Comparison of ENCODE assay signal across 10 cellular contexts in genomic region chr1:173866462-173866861, GRCh38. TPM values are rescaled to one million over a fixed set of nuclear protein-coding genes. Genes with fewer than 3 reads are reported as not detected.
A peak's percentile ranks its signal among the peaks of the same experiment; 100 is the strongest.
DNase-seq lines count a peak whose midpoint lies in the region; ATAC-seq lines count a peak whose summit lies in the region.
"Had no signal": no experiment of that assay in that cellular context is flagged by ENCODE, and none has a peak within 500 bp of the region (broad histone marks: within the 10 kb centered on the region; RNA-seq: fewer than 3 reads in every experiment).

No MANE protein-coding gene starts in this region.

- H3K4me3 Mint-ChIP-seq in activated CD8-positive, alpha-beta memory T cell treated with anti-CD3 and anti-CD28 coated beads, Interleukin-2, amount 10 ng/mL, durations not matched to agents 7 days and 5 days, result peak overlapping the region; percentile 89
- H3K4me3 Mint-ChIP-seq in activated CD4-positive, alpha-beta memory T cell treated with anti-CD3 and anti-CD28 coated beads, Interleukin-2, amount 10 ng/mL, durations not matched to agents 7 days and 5 days, result peak overlapping the region; percentile 92

- H3K27me3 Mint-ChIP-seq in activated CD8-positive, alpha-beta memory T cell treated with anti-CD3 and anti-CD28 coated beads, Interleukin-2, amount 10 ng/mL, durations not matched to agents 7 days and 5 days, result no peaks in the 10 kb centered on the region
- no peaks in the 10 kb centered on the region for H3K27me3 Mint-ChIP-seq in activated CD4-positive, alpha-beta memory T cell treated with anti-CD3 and anti-CD28 coated beads, Interleukin-2, amount 10 ng/mL, durations not matched to agents 7 days and 5 days

- H3K9ac ChIP-seq in iPS-15b (ENCODE audit: low read depth, low read length), result peak overlapping the region; percentile 99
- H3K9ac ChIP-seq in stomach smooth muscle (ENCODE audit: low read length in 2 of 2), result no peak overlapping the region

- peak overlapping the region; percentile 99 for H3K4me3 ChIP-seq in iPS-15b (ENCODE audit: low read depth, low read length)
- peak overlapping the region; percentile 92 to 99 for H3K4me3 ChIP-seq in stomach smooth muscle (ENCODE audit: low read length in 2 of 2)

- H3K9me3 ChIP-seq in iPS-15b (ENCODE audit: control insufficient read depth, insufficient read depth, low read length) (no peaks in the 10 kb centered on the region), stomach smooth muscle (ENCODE audit: control insufficient read depth in 2 of 2, low read length in 2 of 2) (no peaks in the 10 kb centered on the region)

- POLR2A ChIA-PET in activated CD4-positive, alpha-beta memory T cell treated with anti-CD3 and anti-CD28 coated beads, Interleukin-2, amount 10 ng/mL, durations not matched to agents 7 days and 5 days (lab: Charles Lee), result interaction anchor here (0.7 to 6.1 kb wide), 7 partner anchors 15 to 1134 kb away, joined by 3 to 139 read pairs (median 11); partner anchors contain the start of genes CENPL, DARS2 and KLHL20

- CTCF ChIA-PET in activated CD8-positive, alpha-beta memory T cell treated with anti-CD3 and anti-CD28 coated beads, Interleukin-2, amount 10 ng/mL, durations not matched to agents 7 days and 5 days (lab: Charles Lee), result interaction anchor here (0.6 to 1.7 kb wide), 2 partner anchors 437 to 1134 kb away, joined by 3 to 4 read pairs; partner anchors contain the start of gene CACYBP
- CTCF ChIA-PET in activated CD4-positive, alpha-beta memory T cell treated with anti-CD3 and anti-CD28 coated beads, Interleukin-2, amount 10 ng/mL, durations not matched to agents 7 days and 5 days (lab: Charles Lee), result interaction anchor here (0.8 kb wide), 1 partner anchor 152 kb away, joined by 3 read pairs; the partner anchor contains the start of gene KLHL20

- no peak for DNase-seq in activated CD8-positive, alpha-beta memory T cell treated with anti-CD3 and anti-CD28 coated beads, Interleukin-2, amount 10 ng/mL, durations not matched to agents 7 days and 5 days
- DNase-seq in activated CD8-positive, alpha-beta memory T cell treated with anti-CD3 and anti-CD28 coated beads, Interleukin-2, amount 50 U/mL, for 48 hours, result no peak
- no peak for DNase-seq in activated CD4-positive, alpha-beta memory T cell treated with anti-CD3 and anti-CD28 coated beads, Interleukin-2, amount 10 ng/mL, durations not matched to agents 7 days and 5 days
- DNase-seq in NOMO-1 treated with dmso at 0.1 percent for 144 hours (lab: John Stamatoyannopoulos, UW; ENCODE audit: unreplicated experiment), result no peak
- no peak for DNase-seq in effector CD4-positive, alpha-beta T cell
- DNase-seq: NCI-H510A treated with DMSO at 0.1 percent for 48 hours had no signal

- H3K27me3 ChIP-seq in iPS-15b (ENCODE audit: control insufficient read depth, insufficient read depth, low read length), result no peaks in the 10 kb centered on the region
- H3K27me3 ChIP-seq in stomach smooth muscle (ENCODE audit: control insufficient read depth in 1 of 2, insufficient read depth in 2 of 2, low read length in 2 of 2), result no peaks in the 10 kb centered on the region

- ATAC-seq in activated CD8-positive, alpha-beta memory T cell treated with anti-CD3 and anti-CD28 coated beads, Interleukin-2, amount 10 ng/mL, durations not matched to agents 7 days and 5 days, result no peak
- ATAC-seq in HG02798 (IDR thresholded peaks at IDR 0.05; ENCODE audit: poor library complexity, unreplicated experiment), result no peak

- peak overlapping the region; percentile 90 for H3K27ac ChIP-seq in stomach smooth muscle (ENCODE audit: low read length)

- H3K36me3 Mint-ChIP-seq in activated CD8-positive, alpha-beta memory T cell treated with anti-CD3 and anti-CD28 coated beads, Interleukin-2, amount 10 ng/mL, durations not matched to agents 7 days and 5 days, result peaks cover 61% of the 10 kb centered on the region
- H3K36me3 Mint-ChIP-seq in activated CD4-positive, alpha-beta memory T cell treated with anti-CD3 and anti-CD28 coated beads, Interleukin-2, amount 10 ng/mL, durations not matched to agents 7 days and 5 days (ENCODE audit: low read depth), result peaks cover 72% of the 10 kb centered on the region

- peaks cover 3% of the 10 kb centered on the region for H3K4me1 ChIP-seq in iPS-15b (ENCODE audit: control insufficient read depth, insufficient read depth, low read length)
- H3K4me1 ChIP-seq in stomach smooth muscle (ENCODE audit: control insufficient read depth, insufficient read depth, low read length), result peaks cover 6% of the 10 kb centered on the region

- peaks cover 49% of the 10 kb centered on the region for H3K36me3 ChIP-seq in iPS-15b (ENCODE audit: control insufficient read depth, insufficient read depth, low read length)
- H3K36me3 ChIP-seq in stomach smooth muscle (ENCODE audit: control insufficient read depth in 2 of 2, insufficient read depth in 2 of 2, low read length in 2 of 2), result peaks cover 35 to 37% of the 10 kb centered on the region in 2 donors

- no peaks in the 10 kb centered on the region for H3K9me3 Mint-ChIP-seq in activated CD8-positive, alpha-beta memory T cell treated with anti-CD3 and anti-CD28 coated beads, Interleukin-2, amount 10 ng/mL, durations not matched to agents 7 days and 5 days (ENCODE audit: low read depth)
- H3K9me3 Mint-ChIP-seq in activated CD4-positive, alpha-beta memory T cell treated with anti-CD3 and anti-CD28 coated beads, Interleukin-2, amount 10 ng/mL, durations not matched to agents 7 days and 5 days, result no peaks in the 10 kb centered on the region

- H3K27ac Mint-ChIP-seq in activated CD8-positive, alpha-beta memory T cell treated with anti-CD3 and anti-CD28 coated beads, Interleukin-2, amount 10 ng/mL, durations not matched to agents 7 days and 5 days, result peak overlapping the region; percentile 95
- peak overlapping the region; percentile 97 for H3K27ac Mint-ChIP-seq in activated CD4-positive, alpha-beta memory T cell treated with anti-CD3 and anti-CD28 coated beads, Interleukin-2, amount 10 ng/mL, durations not matched to agents 7 days and 5 days

- H3K4me1 Mint-ChIP-seq in activated CD8-positive, alpha-beta memory T cell treated with anti-CD3 and anti-CD28 coated beads, Interleukin-2, amount 10 ng/mL, durations not matched to agents 7 days and 5 days, result peaks cover 62% of the 10 kb centered on the region
- peaks cover 73% of the 10 kb centered on the region for H3K4me1 Mint-ChIP-seq in activated CD4-positive, alpha-beta memory T cell treated with anti-CD3 and anti-CD28 coated beads, Interleukin-2, amount 10 ng/mL, durations not matched to agents 7 days and 5 days

RNA-seq across cellular contexts. Expression of gene GAS5, which starts 1.3 kb away (rescaled TPM):
- 100 to 1,000 TPM; 418 to 494 TPM for total RNA-seq in activated CD8-positive, alpha-beta memory T cell treated with anti-CD3 and anti-CD28 coated beads, Interleukin-2, amount 10 ng/mL, durations not matched to agents 7 days and 5 days
- 100 to 1,000 TPM; 379 to 394 TPM for total RNA-seq in activated CD4-positive, alpha-beta memory T cell treated with anti-CD3 and anti-CD28 coated beads, Interleukin-2, amount 10 ng/mL, durations not matched to agents 7 days and 5 days

RNA-seq across cellular contexts. Expression of gene ZBTB37, which starts 1.7 kb away (rescaled TPM):
- total RNA-seq in activated CD8-positive, alpha-beta memory T cell treated with anti-CD3 and anti-CD28 coated beads, Interleukin-2, amount 10 ng/mL, durations not matched to agents 7 days and 5 days, result 10 to 100 TPM in 1 of 2 experiments, 1 to 10 TPM in 1; 9.5 to 13.3 TPM
- total RNA-seq in activated CD4-positive, alpha-beta memory T cell treated with anti-CD3 and anti-CD28 coated beads, Interleukin-2, amount 10 ng/mL, durations not matched to agents 7 days and 5 days, result 10 to 100 TPM; 11.3 to 12.6 TPM

RNA-seq across cellular contexts. Expression of gene CENPL, which starts 41.8 kb away (rescaled TPM):
- total RNA-seq in activated CD8-positive, alpha-beta memory T cell treated with anti-CD3 and anti-CD28 coated beads, Interleukin-2, amount 10 ng/mL, durations not matched to agents 7 days and 5 days, result 10 to 100 TPM; 35.4 to 42.0 TPM
- 10 to 100 TPM; 28.2 to 29.4 TPM for total RNA-seq in activated CD4-positive, alpha-beta memory T cell treated with anti-CD3 and anti-CD28 coated beads, Interleukin-2, amount 10 ng/mL, durations not matched to agents 7 days and 5 days

RNA-seq across cellular contexts. Expression of gene DARS2, which starts 42.0 kb away (rescaled TPM):
- 10 to 100 TPM; 28.7 to 32.3 TPM for total RNA-seq in activated CD8-positive, alpha-beta memory T cell treated with anti-CD3 and anti-CD28 coated beads, Interleukin-2, amount 10 ng/mL, durations not matched to agents 7 days and 5 days
- total RNA-seq in activated CD4-positive, alpha-beta memory T cell treated with anti-CD3 and anti-CD28 coated beads, Interleukin-2, amount 10 ng/mL, durations not matched to agents 7 days and 5 days, result 10 to 100 TPM; 26.3 to 26.4 TPM

RNA-seq across cellular contexts. Expression of gene SERPINC1, which starts 50.7 kb away (rescaled TPM):
- total RNA-seq in activated CD8-positive, alpha-beta memory T cell treated with anti-CD3 and anti-CD28 coated beads, Interleukin-2, amount 10 ng/mL, durations not matched to agents 7 days and 5 days, result not detected
- total RNA-seq in activated CD4-positive, alpha-beta memory T cell treated with anti-CD3 and anti-CD28 coated beads, Interleukin-2, amount 10 ng/mL, durations not matched to agents 7 days and 5 days, result under 1 TPM in 1 of 2 experiments, not detected in 1; 0.23 TPM
- total RNA-seq: G401 had no signal
